In the genomic region with DNA sequence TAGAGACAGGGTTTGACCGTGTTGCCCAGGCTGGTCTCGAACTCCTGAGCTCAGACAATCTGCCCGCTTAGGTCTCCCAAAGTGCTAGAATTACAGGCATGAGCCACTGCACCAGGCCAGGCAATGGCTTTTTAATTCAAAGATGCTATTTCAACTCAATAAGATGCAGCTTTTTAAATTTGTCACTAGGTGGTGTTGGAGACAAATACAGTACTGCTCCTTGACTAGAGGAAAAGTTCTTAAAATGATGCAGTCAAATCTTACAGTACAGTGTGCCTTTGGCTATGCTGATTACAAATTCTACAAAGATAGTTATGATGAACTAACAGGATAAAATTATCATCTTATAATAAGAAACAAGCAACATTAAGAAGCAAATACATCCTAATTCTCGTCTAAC, we compare ENCODE assay signal across 11 cellular contexts.
DNase-seq lines count a peak whose midpoint lies in the region; ATAC-seq and TF ChIP-seq lines count a peak whose summit lies in the region.
"Had no signal": no experiment of that assay in that cellular context is flagged by ENCODE, and none has a peak within 500 bp of the region (broad histone marks: within the 10 kb centered on the region; RNA-seq: fewer than 3 reads in every experiment).

No MANE protein-coding gene starts in this region.

- H3K23ac ChIP-seq in H9 (ENCODE audit: insufficient read length, low read depth, low read length) = no peak overlapping the region

- H3K4me1 Mint-ChIP-seq in H9 = no peaks in the 10 kb centered on the region
- no peaks in the 10 kb centered on the region for H3K4me1 Mint-ChIP-seq in CD4-positive, alpha-beta T cell (ENCODE audit: low read depth)

- no peak for TF ChIP-seq EP300 in transverse colon (IDR thresholded peaks at IDR 0.05; ENCODE audit: low read depth)

- H2BK12ac ChIP-seq in H9 (ENCODE audit: insufficient read length, low read depth, low read length) = no peak overlapping the region

- intact Hi-C loops in PC-3 (cut with micrococcal nuclease) (loop anchor here (1.0 kb wide), 1 partner anchor 261 kb away; no protein-coding TSS in a partner anchor), thyroid gland (cut with DNase I) (no loop called here), transverse colon (cut with DNase I; ENCODE audit: low total_unique reads) (no loop called here)
- intact Hi-C loops in CD4-positive, alpha-beta T cell (cut with DNase I, micrococcal nuclease) = no loop called here

- no peak overlapping the region for H4K8ac ChIP-seq in H9 (replicated peaks; ENCODE audit: insufficient read length, low read depth, low read length)

- no peaks in the 10 kb centered on the region for H3F3A ChIP-seq in PC-3 (ENCODE audit: low read length, unreplicated experiment)

- no peaks in the 10 kb centered on the region for H3K79me1 ChIP-seq in H9 (ENCODE audit: insufficient read depth, low read depth, low read length, poor library complexity, severe bottlenecking)

- H2BK5ac ChIP-seq in H9 (ENCODE audit: insufficient read length, low read length) = no peak overlapping the region

- H3K27ac Mint-ChIP-seq in H9 = no peak overlapping the region
- H3K27ac Mint-ChIP-seq in CD4-positive, alpha-beta T cell = no peak overlapping the region

- no peak overlapping the region for H3K56ac ChIP-seq in H9 (ENCODE audit: insufficient read length, low read depth, low read length)

- no peak overlapping the region for H2BK120ac ChIP-seq in H9 (ENCODE audit: low read depth, low read length, poor library complexity, severe bottlenecking)

- H3K4ac ChIP-seq in H9 (ENCODE audit: low read depth, low read length) = no peak overlapping the region

- H2AFZ ChIP-seq in H9 (ENCODE audit: low read length) (no peak overlapping the region), PC-3 (ENCODE audit: low read length) (no peak overlapping the region)

- TF ChIP-seq POLR2A in thyroid gland (IDR thresholded peaks at IDR 0.05) (no peak), transverse colon (IDR thresholded peaks at IDR 0.05) (no peak)

- no peaks in the 10 kb centered on the region for H3K9me2 ChIP-seq in PC-3 (replicated peaks; ENCODE audit: low read length)

- peak; percentile 11 for DNase-seq in ACHN
- no peak for DNase-seq in H9
- peak; percentile 21 for DNase-seq in PC-3
- peak; percentile 36 for DNase-seq in fibroblast of mammary gland (ENCODE audit: low read depth)
- DNase-seq in CD4-positive, alpha-beta T cell = no peak
- no peak for DNase-seq in stimulated activated CD4-positive, alpha-beta T cell treated with anti-CD3 and anti-CD28 coated beads, Interleukin-4, amount 100 ng/mL, for 4 hours
- DNase-seq in thyroid gland = no peak
- no peak for DNase-seq in transverse colon
- DNase-seq: DMS79; effector memory CD4-positive, alpha-beta T cell; NCI-H2081 had no signal

- no peak overlapping the region for H3K14ac ChIP-seq in H9 (ENCODE audit: insufficient read depth, low read length)

- H3K4me3 ChIP-seq in PC-3 (ENCODE audit: low read length) (no peak overlapping the region), fibroblast of mammary gland (ENCODE audit: control insufficient read depth, low read depth, low read length) (no peak overlapping the region), thyroid gland (replicated peaks in 1 of 3) (no peak overlapping the region), transverse colon (no peak overlapping the region)

- POLR2A ChIA-PET in PC-3 (lab: Charles Lee; ENCODE audit: unreplicated experiment) = interaction anchor here (0.6 kb wide), 1 partner anchor 51 kb away, joined by 3 read pairs; no protein-coding TSS in a partner anchor
- POLR2A ChIA-PET in CD4-positive, alpha-beta T cell (lab: Charles Lee) = no interaction called here

- no peak overlapping the region for H3K27ac ChIP-seq in H9 (ENCODE audit: insufficient read length, low read depth, low read length)
- H3K27ac ChIP-seq in PC-3 (ENCODE audit: low read length) = no peak overlapping the region
- H3K27ac ChIP-seq in CD4-positive, alpha-beta T cell (ENCODE audit: low read depth, low read length) = no peak overlapping the region
- no peak overlapping the region for H3K27ac ChIP-seq in thyroid gland
- no peak overlapping the region for H3K27ac ChIP-seq in transverse colon

- H3K9ac ChIP-seq in H9 (ENCODE audit: extremely low read depth, insufficient read length, low read length) (no peak overlapping the region), PC-3 (ENCODE audit: low read length) (no peak overlapping the region)

- H3T11ph ChIP-seq in H9 (ENCODE audit: low read length) = no peak overlapping the region

- H3K27me3 Mint-ChIP-seq in H9 (ENCODE audit: low read depth) = no peaks in the 10 kb centered on the region
- no peaks in the 10 kb centered on the region for H3K27me3 Mint-ChIP-seq in CD4-positive, alpha-beta T cell

- H3K27me3 ChIP-seq in H9 (ENCODE audit: insufficient read depth, low read length) (no peaks in the 10 kb centered on the region), PC-3 (ENCODE audit: low read length) (peaks cover 14% of the 10 kb centered on the region), thyroid gland (no peaks in the 10 kb centered on the region), transverse colon (no peaks in the 10 kb centered on the region)
- no peaks in the 10 kb centered on the region for H3K27me3 ChIP-seq in CD4-positive, alpha-beta T cell (ENCODE audit: control insufficient read depth, insufficient read depth, low read length)

- no peaks in the 10 kb centered on the region for H3K79me2 ChIP-seq in H9 (ENCODE audit: insufficient read depth, low read length)
- no peaks in the 10 kb centered on the region for H3K79me2 ChIP-seq in PC-3 (ENCODE audit: low read length)

- H3K9me3 Mint-ChIP-seq in H9 = no peaks in the 10 kb centered on the region
- H3K9me3 Mint-ChIP-seq in CD4-positive, alpha-beta T cell = no peaks in the 10 kb centered on the region

- H2BK15ac ChIP-seq in H9 (ENCODE audit: low read depth, low read length) = no peak overlapping the region

- ATAC-seq in PC-3 = peak; percentile 70
- no peak for ATAC-seq in CD4-positive, alpha-beta T cell (ENCODE audit: poor library complexity)

- H4K91ac ChIP-seq in H9 (ENCODE audit: insufficient read length, low read depth, low read length) = no peak overlapping the region

- H3K36me3 Mint-ChIP-seq in H9 (ENCODE audit: insufficient read depth in 1 of 3, low read depth in 3 of 3) = no peaks in the 10 kb centered on the region
- H3K36me3 Mint-ChIP-seq in CD4-positive, alpha-beta T cell (ENCODE audit: low read depth) = no peaks in the 10 kb centered on the region

- H3K23me2 ChIP-seq in H9 (ENCODE audit: insufficient read length, low read depth, low read length, poor library complexity, severe bottlenecking) = no peaks in the 10 kb centered on the region

- no peaks in the 10 kb centered on the region for H4K20me1 ChIP-seq in H9 (ENCODE audit: control insufficient read depth, insufficient read depth, insufficient read length)
- no peaks in the 10 kb centered on the region for H4K20me1 ChIP-seq in PC-3 (ENCODE audit: low read length)

- H3K36me3 ChIP-seq in PC-3 (ENCODE audit: low read depth, low read length) = no peaks in the 10 kb centered on the region
- no peaks in the 10 kb centered on the region for H3K36me3 ChIP-seq in thyroid gland
- no peaks in the 10 kb centered on the region for H3K36me3 ChIP-seq in transverse colon

- H2AK5ac ChIP-seq in H9 (ENCODE audit: insufficient read length, low read length) = no peak overlapping the region

- H3K4me3 Mint-ChIP-seq in H9 = no peak overlapping the region
- H3K4me3 Mint-ChIP-seq in CD4-positive, alpha-beta T cell = no peak overlapping the region

- TF ChIP-seq CTCF in H9 (conservative IDR thresholded peaks at IDR 0.05) (peak; percentile 59), PC-3 (conservative IDR thresholded peaks at IDR 0.05; ENCODE audit: low read depth, low read length) (peak; percentile 54), fibroblast of mammary gland (conservative IDR thresholded peaks at IDR 0.05; ENCODE audit: control insufficient read depth, insufficient read depth, low read depth, low read length) (peak; percentile 40), thyroid gland (IDR thresholded peaks at IDR 0.05) (no peak), transverse colon (IDR thresholded peaks at IDR 0.05) (no peak)
- TF ChIP-seq CTCF in CD4-positive, alpha-beta T cell (IDR thresholded peaks at IDR 0.05) = no peak

- WGBS in H9 (ENCODE audit: extremely low coverage, insufficient read length, low lambda C conversion rate) = no CpG with 5 or more reads among the region's 4 CpGs
- 83 to 90% methylated on average over 4 of the region's 4 CpGs for WGBS in thyroid gland, 2 donors
- 67 to 79% methylated on average over 1 to 4 of the region's 4 CpGs for WGBS in transverse colon (ENCODE audit: low coverage in 1 of 2), 2 donors

- CTCF ChIA-PET in PC-3 (lab: Charles Lee) = interaction anchor here (0.5 to 0.6 kb wide), 2 partner anchors 271 to 1050 kb away, joined by 3 to 6 read pairs; no protein-coding TSS in a partner anchor
- CTCF ChIA-PET in CD4-positive, alpha-beta T cell (lab: Charles Lee) = no interaction called here

- no peak overlapping the region for H2BK20ac ChIP-seq in H9 (ENCODE audit: low read depth, low read length, poor library complexity, severe bottlenecking)

- H3K4me2 ChIP-seq in H9 (ENCODE audit: insufficient read depth, insufficient read length, low read length) (no peak overlapping the region), PC-3 (ENCODE audit: low read length) (no peak overlapping the region)

- H3K18ac ChIP-seq in H9 (ENCODE audit: insufficient read length, low read depth, low read length) = no peak overlapping the region

- in situ Hi-C loops in ACHN (cut with HindIII; ENCODE audit: low pct_ligation_motif_present, low pct_unique_long_range_greater_than_20kb, low sequenced_read_pairs) = loop anchor here (25.0 kb wide), 1 partner anchor 255 kb away; no protein-coding TSS in a partner anchor
- in situ Hi-C loops in transverse colon (cut with MboI; ENCODE audit: low pct_ligation_motif_present in 1 of 4, low pct_unique_long_range_greater_than_20kb in 1 of 4, low sequenced_read_pairs in 3 of 4) = loop anchor here in 1 of 4 donors (25.0 kb wide), 1 partner anchor 255 kb away; no protein-coding TSS in a partner anchor

- H4K5ac ChIP-seq in H9 (ENCODE audit: insufficient read length, low read depth, low read length) = no peak overlapping the region

- BruUV-seq in PC-3 (replicated peaks; lab: Mats Ljungman, UMichigan) = no TSS peak

- H3K4me1 ChIP-seq in H9 (ENCODE audit: insufficient read depth, low read length) = no peaks in the 10 kb centered on the region
- no peaks in the 10 kb centered on the region for H3K4me1 ChIP-seq in PC-3 (ENCODE audit: insufficient read depth, low read length)
- no peaks in the 10 kb centered on the region for H3K4me1 ChIP-seq in thyroid gland
- H3K4me1 ChIP-seq in transverse colon = no peaks in the 10 kb centered on the region

- no peaks in the 10 kb centered on the region for H3K9me3 ChIP-seq in H9 (ENCODE audit: control insufficient read depth, low read depth, low read length)
- no peaks in the 10 kb centered on the region for H3K9me3 ChIP-seq in PC-3 (ENCODE audit: low read length)
- no peaks in the 10 kb centered on the region for H3K9me3 ChIP-seq in CD4-positive, alpha-beta T cell (ENCODE audit: control insufficient read depth, low read length)
- H3K9me3 ChIP-seq in thyroid gland = no peaks in the 10 kb centered on the region
- H3K9me3 ChIP-seq in transverse colon = no peaks in the 10 kb centered on the region

Comparison
In these comparisons a context has a peak if more than half of its experiments do, and no peak if none do; other contexts are left out.
1. DNase-seq: peak in ACHN (single experiment), PC-3 (single experiment) and fibroblast of mammary gland (single experiment); none in H9 (single experiment), CD4-positive, alpha-beta T cell (0 of 10), stimulated activated CD4-positive, alpha-beta T cell treated with anti-CD3 and anti-CD28 coated beads, Interleukin-4, amount 100 ng/mL, for 4 hours (0 of 2), thyroid gland (0 of 2) and transverse colon (single experiment).
2. CTCF ChIP-seq: peak in H9 (single experiment), PC-3 (single experiment) and fibroblast of mammary gland (single experiment); none in CD4-positive, alpha-beta T cell (single experiment), thyroid gland (0 of 6) and transverse colon (0 of 5).